8 cellular contexts compared by ENCODE assay signal in genomic region chr1:230868736-230869385, GRCh38. TPM values are rescaled to one million over a fixed set of nuclear protein-coding genes. Genes with fewer than 3 reads are reported as not detected.
A peak's percentile ranks its signal among the peaks of the same experiment; 100 is the strongest.
DNase-seq lines count a peak whose midpoint lies in the region; ATAC-seq, FAIRE-seq and TF ChIP-seq lines count a peak whose summit lies in the region.

No MANE protein-coding gene starts in this region.

- TF ChIP-seq CTCF in body of pancreas (IDR thresholded peaks at IDR 0.05) (no peak), keratinocyte (optimal IDR thresholded peaks at IDR 0.05 in 1 of 3, IDR thresholded peaks at IDR 0.05 in 1 of 3, conservative IDR thresholded peaks at IDR 0.05 in 1 of 3; ENCODE audit: extremely low read depth in 1 of 3, insufficient read depth in 2 of 3, low read length in 3 of 3) (no peak)

- H3K4me1 ChIP-seq in BLaER1 treated with 17β-estradiol and CSF1 and Interleukin-3, amounts not matched to agents 10 nM and 100 nM, result peaks cover 10 to 34% (median 28%) of the 10 kb centered on the region in 10 experiments
- H3K4me1 ChIP-seq in body of pancreas, result peaks cover 53% of the 10 kb centered on the region
- H3K4me1 ChIP-seq in keratinocyte (ENCODE audit: control insufficient read depth, extremely low read depth, insufficient read depth, low read length), result peaks cover 9% of the 10 kb centered on the region

- H3K27ac ChIP-seq in BLaER1 treated with 17β-estradiol and CSF1 and Interleukin-3, amounts not matched to agents 10 nM and 100 nM, result peak overlapping the region in 10 of 11 experiments; percentile 45 to 74 (median 66); a peak in 20 of 22 replicates
- H3K27ac ChIP-seq in body of pancreas, result peak overlapping the region; percentile 94 to 97 (median 95)
- H3K27ac ChIP-seq in keratinocyte (ENCODE audit: control insufficient read depth, insufficient read depth, low read length), result no peak overlapping the region

- H3K27ac Mint-ChIP-seq in stimulated activated effector memory CD8-positive, alpha-beta T cell treated with anti-CD3 and anti-CD28 coated beads, Interleukin-12 subunit alpha, Interleukin-12 subunit beta, amount 100 ng/mL, for 72 hours, result peak overlapping the region; percentile 49

- H3K9me3 Mint-ChIP-seq in stimulated activated effector memory CD8-positive, alpha-beta T cell treated with anti-CD3 and anti-CD28 coated beads, Interleukin-12 subunit alpha, Interleukin-12 subunit beta, amount 100 ng/mL, for 72 hours, result no peaks in the 10 kb centered on the region

- H3K9me3 ChIP-seq in BLaER1 treated with 17β-estradiol and CSF1 and Interleukin-3, amounts not matched to agents 10 nM and 100 nM (replicated peaks in 1 of 11), result no peaks in the 10 kb centered on the region
- peaks cover 0 to 4% (median 0%) of the 10 kb centered on the region in 3 donors for H3K9me3 ChIP-seq in body of pancreas
- H3K9me3 ChIP-seq in keratinocyte (ENCODE audit: control insufficient read depth, low read depth, low read length), result no peaks in the 10 kb centered on the region

- H3K4me3 Mint-ChIP-seq in stimulated activated effector memory CD8-positive, alpha-beta T cell treated with anti-CD3 and anti-CD28 coated beads, Interleukin-12 subunit alpha, Interleukin-12 subunit beta, amount 100 ng/mL, for 72 hours, result peak overlapping the region; percentile 75

- peaks cover 5 to 21% (median 9%) of the 10 kb centered on the region in 11 experiments; a peak in 17 of 22 replicates for H3K27me3 ChIP-seq in BLaER1 treated with 17β-estradiol and CSF1 and Interleukin-3, amounts not matched to agents 10 nM and 100 nM
- H3K27me3 ChIP-seq in body of pancreas, result no peaks in the 10 kb centered on the region
- H3K27me3 ChIP-seq in keratinocyte (ENCODE audit: control insufficient read depth, extremely low read depth, insufficient read depth, low read length), result no peaks in the 10 kb centered on the region

- WGBS in body of pancreas, 2 donors, result 8 to 26% methylated on average over 18 to 38 of the region's 40 CpGs

- no peaks in the 10 kb centered on the region for H3K9me1 ChIP-seq in keratinocyte (ENCODE audit: control insufficient read depth, extremely low read depth, insufficient read depth, low read length)

- H3K9ac ChIP-seq in BLaER1 treated with 17β-estradiol and CSF1 and Interleukin-3, amounts not matched to agents 10 nM and 100 nM, result peak overlapping the region; percentile 65 to 92 (median 75)
- peak overlapping the region; percentile 58 for H3K9ac ChIP-seq in keratinocyte (ENCODE audit: control insufficient read depth, extremely low read depth, insufficient read depth, low read length)

- H4K20me1 ChIP-seq in BLaER1 treated with 17β-estradiol and CSF1 and Interleukin-3, amounts not matched to agents 10 nM and 100 nM, result peaks cover 0 to 30% (median 0%) of the 10 kb centered on the region in 11 experiments; a peak in 3 of 22 replicates
- H4K20me1 ChIP-seq in keratinocyte (ENCODE audit: control insufficient read depth, extremely low read depth, insufficient read depth, low read length), result no peaks in the 10 kb centered on the region

- peak overlapping the region; percentile 79 to 97 (median 92) for H3K4me3 ChIP-seq in BLaER1 treated with 17β-estradiol and CSF1 and Interleukin-3, amounts not matched to agents 10 nM and 100 nM
- H3K4me3 ChIP-seq in body of pancreas, result peak overlapping the region in 1 of 2 donors; percentile 19
- peak overlapping the region; percentile 42 to 86 (median 52) for H3K4me3 ChIP-seq in keratinocyte (ENCODE audit: control insufficient read depth in 2 of 3, extremely low read depth in 1 of 3, insufficient read depth in 2 of 3, low read depth in 1 of 3, low read length in 3 of 3)

- H2AFZ ChIP-seq in keratinocyte (ENCODE audit: control insufficient read depth, low read length), result peak overlapping the region; percentile 81

- no peaks in the 10 kb centered on the region for H3K79me2 ChIP-seq in keratinocyte (ENCODE audit: control insufficient read depth, insufficient read depth, low read length)

- dilution Hi-C loops in keratinocyte (cut with MboI; ENCODE audit: extremely low pct_ligation_motif_present, low sequenced_read_pairs), result no loop called here

- no peak for FAIRE-seq in keratinocyte (lab: Jason Lieb, UNC)

- peak overlapping the region; percentile 81 to 95 (median 87) for H3K4me2 ChIP-seq in BLaER1 treated with 17β-estradiol and CSF1 and Interleukin-3, amounts not matched to agents 10 nM and 100 nM
- H3K4me2 ChIP-seq in keratinocyte (ENCODE audit: control insufficient read depth, extremely low read depth, insufficient read depth, low read depth, low read length), result peak overlapping the region; percentile 83

- H3K4me1 Mint-ChIP-seq in stimulated activated effector memory CD8-positive, alpha-beta T cell treated with anti-CD3 and anti-CD28 coated beads, Interleukin-12 subunit alpha, Interleukin-12 subunit beta, amount 100 ng/mL, for 72 hours, result peaks cover 18% of the 10 kb centered on the region

- no peaks in the 10 kb centered on the region for H3K36me3 ChIP-seq in BLaER1 treated with 17β-estradiol and CSF1 and Interleukin-3, amounts not matched to agents 10 nM and 100 nM
- H3K36me3 ChIP-seq in body of pancreas (replicated peaks in 1 of 2; ENCODE audit: insufficient read depth in 1 of 2, low read depth in 2 of 2) (no peaks in the 10 kb centered on the region), keratinocyte (ENCODE audit: control insufficient read depth in 2 of 2, extremely low read depth in 1 of 2, insufficient read depth in 2 of 2, low read length in 2 of 2) (no peaks in the 10 kb centered on the region)

- peak in 2 of 3 donors; percentile 51 to 70 for TF ChIP-seq POLR2A in body of pancreas (IDR thresholded peaks at IDR 0.05)

- ATAC-seq in GM18858 (IDR thresholded peaks at IDR 0.05; ENCODE audit: unreplicated experiment) (peak; percentile 21), HG03095 (IDR thresholded peaks at IDR 0.05; ENCODE audit: unreplicated experiment) (peak; percentile 45), body of pancreas (peak; percentile 74)
- ATAC-seq in stimulated activated effector memory CD8-positive, alpha-beta T cell treated with anti-CD3 and anti-CD28 coated beads, Interleukin-12 subunit alpha, Interleukin-12 subunit beta, amount 100 ng/mL, for 72 hours, result peak; percentile 64

- peak; percentile 10 for DNase-seq in NOMO-1 treated with DMSO at 0.1 percent for 48 hours (lab: John Stamatoyannopoulos, UW; ENCODE audit: unreplicated experiment)
- peak; percentile 78 to 82 (median 79) for DNase-seq in body of pancreas
- DNase-seq in keratinocyte (ENCODE audit: low read depth, low spot score), result no peak
- DNase-seq in stimulated activated effector memory CD8-positive, alpha-beta T cell treated with anti-CD3 and anti-CD28 coated beads, Interleukin-12 subunit alpha, Interleukin-12 subunit beta, amount 100 ng/mL, for 72 hours (ENCODE audit: low spot score in 2 of 2), result no peak
- DNase-seq in HuH-7.5 (ENCODE audit: low spot score), result no peak

- intact Hi-C loops in body of pancreas (cut with DNase I), result no loop called here

- no peaks in the 10 kb centered on the region for H3K36me3 Mint-ChIP-seq in stimulated activated effector memory CD8-positive, alpha-beta T cell treated with anti-CD3 and anti-CD28 coated beads, Interleukin-12 subunit alpha, Interleukin-12 subunit beta, amount 100 ng/mL, for 72 hours

RNA-seq across cellular contexts. Expression of gene C1orf198, which starts 0.5 kb away (rescaled TPM):
- total RNA-seq in body of pancreas, result 10 to 100 TPM; 29.0 to 66.7 TPM
- polyA plus RNA-seq in keratinocyte, result 6.8 to 9.6 TPM (median 8.1 TPM) in 3 replicates
- 5.5 TPM for polyA plus RNA-seq in keratinocyte (2011; ENCODE audit: low read depth)
- 7.7 and 9.6 TPM in 2 replicates for polyA plus RNA-seq in keratinocyte (2011; cell fraction: cytosol; rRNA removed)
- 8.0 and 8.3 TPM in 2 replicates for polyA plus RNA-seq in keratinocyte (2011; cell fraction: nucleus; rRNA removed)
- polyA plus RNA-seq in keratinocyte (2012; ENCODE audit: low replicate concordance), result 5.1 and 8.9 TPM in 2 replicates
- 7.5 to 13.1 TPM (median 10.5 TPM) in 3 replicates for polyA minus RNA-seq in keratinocyte
- 20.3 TPM for polyA minus RNA-seq in keratinocyte (2011; cell fraction: cytosol; rRNA and poly(A)+ RNA removed)
- 5.1 and 7.1 TPM in 2 replicates for polyA minus RNA-seq in keratinocyte (2011; cell fraction: nucleus; rRNA and poly(A)+ RNA removed)

Comparison
In these comparisons a context has a peak if more than half of its experiments do, and no peak if none do; other contexts are left out.
1. ATAC-seq: peak in every context shown above with its lines; median percentile 74 in body of pancreas; 64 in stimulated activated effector memory CD8-positive, alpha-beta T cell treated with anti-CD3 and anti-CD28 coated beads, Interleukin-12 subunit alpha, Interleukin-12 subunit beta, amount 100 ng/mL, for 72 hours; 45 in HG03095; 21 in GM18858.
2. DNase-seq: peak in NOMO-1 treated with DMSO at 0.1 percent for 48 hours (single experiment) and body of pancreas (4 of 4); none in keratinocyte (single experiment), stimulated activated effector memory CD8-positive, alpha-beta T cell treated with anti-CD3 and anti-CD28 coated beads, Interleukin-12 subunit alpha, Interleukin-12 subunit beta, amount 100 ng/mL, for 72 hours (0 of 2) and HuH-7.5 (single experiment).